8 cellular contexts compared by ENCODE assay signal in the genomic region with DNA sequence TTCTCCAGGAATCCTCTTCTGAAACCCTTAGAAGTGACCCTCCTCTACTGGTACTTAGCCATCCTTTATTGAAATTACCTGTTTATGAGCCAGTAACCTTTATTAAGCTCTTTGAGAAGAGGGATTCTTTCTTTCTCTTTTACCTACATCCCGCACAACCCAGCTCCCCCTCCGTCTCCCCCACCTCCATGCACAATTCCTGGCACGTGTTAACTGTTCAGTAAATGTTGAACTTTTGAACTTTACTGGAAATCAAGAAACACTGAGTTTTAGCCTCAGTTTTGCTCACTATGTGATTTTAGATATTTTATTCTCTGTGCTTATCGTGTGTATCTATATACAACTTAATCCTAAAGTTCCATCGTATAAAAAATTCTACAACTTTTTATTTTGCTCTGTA. TPM values are rescaled to one million over a fixed set of nuclear protein-coding genes. Genes with fewer than 3 reads are reported as not detected.
DNase-seq lines count a peak whose midpoint lies in the region; ATAC-seq and TF ChIP-seq lines count a peak whose summit lies in the region.

No MANE protein-coding gene starts in this region.

- H3K4me3 ChIP-seq in right atrium auricular region (peak overlapping the region; percentile 79 to 88), ascending aorta (peak overlapping the region; percentile 96), lower lobe of right lung (peak overlapping the region; percentile 77)

- ATAC-seq in Right ventricle myocardium inferior (no peak), lower lobe of right lung (no peak)

- H3K36me3 ChIP-seq in right atrium auricular region (peaks cover 8% of the 10 kb centered on the region), ascending aorta (no peaks in the 10 kb centered on the region), lower lobe of right lung (no peaks in the 10 kb centered on the region)

- no peak for DNase-seq in right atrium auricular region (ENCODE audit: low spot score)
- no peak for DNase-seq in Right ventricle myocardium inferior (ENCODE audit: missing footprints)
- no peak for DNase-seq in ascending aorta (ENCODE audit: low spot score in 2 of 2)
- DNase-seq in lower lobe of right lung = no peak
- DNase-seq in middle frontal gyrus (ENCODE audit: extremely low spot score, low spot score) = no peak
- no peak for DNase-seq in stimulated activated CD4-positive, alpha-beta T cell treated with anti-CD3 and anti-CD28 coated beads, Interleukin-4, amount 100 ng/mL, for 1 hour
- no peak for DNase-seq in DMS53 treated with DMSO at 0.1 percent for 48 hours (lab: John Stamatoyannopoulos, UW; ENCODE audit: unreplicated experiment)
- no peak for DNase-seq in stimulated activated CD4-positive, alpha-beta T cell treated with anti-CD3 and anti-CD28 coated beads, Interleukin-15, amount 100 ng/mL, for 24 hours

- H3K27me3 ChIP-seq in right atrium auricular region (no peaks in the 10 kb centered on the region), ascending aorta (no peaks in the 10 kb centered on the region), lower lobe of right lung (ENCODE audit: low read depth) (no peaks in the 10 kb centered on the region)

- H3K4me1 ChIP-seq in right atrium auricular region (peaks cover 0 to 37% of the 10 kb centered on the region in 2 donors), ascending aorta (peaks cover 0 to 16% of the 10 kb centered on the region in 2 donors), lower lobe of right lung (peaks cover 29% of the 10 kb centered on the region)

- H3K9me3 ChIP-seq in right atrium auricular region (no peaks in the 10 kb centered on the region), ascending aorta (no peaks in the 10 kb centered on the region), lower lobe of right lung (no peaks in the 10 kb centered on the region)

- TF ChIP-seq CTCF in right atrium auricular region (IDR thresholded peaks at IDR 0.05) = no peak
- TF ChIP-seq CTCF in ascending aorta (IDR thresholded peaks at IDR 0.05) = no peak
- TF ChIP-seq CTCF in lower lobe of right lung (IDR thresholded peaks at IDR 0.05) = no peak

- H3K27ac ChIP-seq in right atrium auricular region (peak overlapping the region; percentile 98 to 99), ascending aorta (peak overlapping the region; percentile 100), lower lobe of right lung (no peak overlapping the region)

- intact Hi-C loops in Right ventricle myocardium inferior (cut with DNase I) = no loop called here
- intact Hi-C loops in ascending aorta (cut with DNase I) = no loop called here
- intact Hi-C loops in lower lobe of right lung (cut with DNase I) = no loop called here

RNA-seq across cellular contexts. Expression of a gene that starts 1.8 kb away (rescaled TPM):
- total RNA-seq in right atrium auricular region = 10 to 100 TPM; 80.4 to 81.2 TPM
- total RNA-seq in Right ventricle myocardium inferior = 59.9 TPM
- 39.1 TPM for total RNA-seq in ascending aorta
- total RNA-seq in lower lobe of right lung = 92.5 TPM

RNA-seq across cellular contexts. Expression of a gene that starts 2.1 kb away (rescaled TPM):
- 1 to 10 TPM; 5.0 to 6.9 TPM for total RNA-seq in right atrium auricular region
- 3.9 TPM for total RNA-seq in Right ventricle myocardium inferior
- total RNA-seq in ascending aorta = 1.4 TPM
- 6.7 TPM for total RNA-seq in lower lobe of right lung
